21 cellular contexts compared by ENCODE assay signal in the genomic region with DNA sequence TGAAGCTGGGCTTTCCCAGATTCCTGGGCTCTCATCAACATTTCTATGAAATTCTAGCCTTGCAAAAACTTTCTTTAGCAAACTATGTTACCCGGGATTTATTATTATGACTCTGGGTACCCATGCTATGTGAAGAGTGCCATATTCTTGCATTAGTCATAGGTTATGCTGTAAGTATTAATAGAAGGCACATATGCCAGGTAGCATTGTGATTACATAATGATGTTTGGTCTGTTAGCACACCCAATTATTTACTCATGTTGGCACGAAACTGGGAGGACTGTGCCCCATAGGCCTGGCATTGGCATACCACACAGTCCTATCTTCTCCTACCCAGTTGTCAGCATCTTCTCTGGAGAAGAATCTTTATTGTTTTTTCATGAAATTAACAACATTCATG.
"Had no signal": no experiment of that assay in that cellular context is flagged by ENCODE, and none has a peak within 500 bp of the region (broad histone marks: within the 10 kb centered on the region; RNA-seq: fewer than 3 reads in every experiment).

No MANE protein-coding gene starts in this region.

- H3K4me1 Mint-ChIP-seq: naive B cell had no signal

- H3K4me3 ChIP-seq: colonic mucosa, gastrocnemius medialis, heart right ventricle, left ventricle myocardium inferior, lower lobe of right lung, smooth muscle cell, suprapubic skin, thyroid gland, uterus had no signal

- H3K9me3 ChIP-seq: colonic mucosa, gastrocnemius medialis, lower lobe of right lung, neutrophil, suprapubic skin, thyroid gland, uterus had no signal

- ATAC-seq: gastrocnemius medialis, heart right ventricle, lower lobe of right lung, right cardiac atrium had no signal

- H3K27ac ChIP-seq: colonic mucosa, gastrocnemius medialis, heart right ventricle, left ventricle myocardium inferior, lower lobe of right lung, neutrophil, suprapubic skin, thyroid gland, uterus had no signal

- H3K36me3 ChIP-seq: colonic mucosa, gastrocnemius medialis, heart right ventricle, left ventricle myocardium inferior, lower lobe of right lung, neutrophil, suprapubic skin, thyroid gland, uterus had no signal

- H3K4me2 ChIP-seq: smooth muscle cell had no signal

- H3K27me3 Mint-ChIP-seq: naive B cell, type B pancreatic cell had no signal

- H3K27ac Mint-ChIP-seq: naive B cell, nephron, type B pancreatic cell had no signal

- FAIRE-seq: islet of Langerhans had no signal

- H3K4me1 ChIP-seq: colonic mucosa, gastrocnemius medialis, heart right ventricle, left ventricle myocardium inferior, lower lobe of right lung, suprapubic skin, thyroid gland, uterus had no signal

- H3K27me3 ChIP-seq: colonic mucosa, heart right ventricle, neutrophil, suprapubic skin, thyroid gland, uterus had no signal

- H3K4me3 Mint-ChIP-seq: naive B cell, nephron, type B pancreatic cell had no signal

- H3K36me3 Mint-ChIP-seq: naive B cell, type B pancreatic cell had no signal

- DNase-seq: colonic mucosa; dermis blood vessel endothelial cell; gastrocnemius medialis; heart right ventricle; hypothalamus; kidney glomerular epithelial cell; left ventricle myocardium inferior; lower lobe of right lung; mesendoderm; naive B cell; right cardiac atrium; stimulated activated CD4-positive, alpha-beta T cell treated with anti-CD3 and anti-CD28 coated beads, Interleukin-2, amount 100 ng/mL, for 48 hours; stimulated activated naive CD4-positive, alpha-beta T cell treated with Interleukin-2 at 50 U/mL for 16 hours; thyroid gland; uterus had no signal
